In genomic region chr16:49866533-49867155, GRCh38 we compare ENCODE assay signal across 24 cellular contexts. TPM values are rescaled to one million over a fixed set of nuclear protein-coding genes. Genes with fewer than 3 reads are reported as not detected.
DNase-seq lines count a peak whose midpoint lies in the region; ATAC-seq, FAIRE-seq and TF ChIP-seq lines count a peak whose summit lies in the region.
"Had no signal": no experiment of that assay in that cellular context is flagged by ENCODE, and none has a peak within 500 bp of the region (broad histone marks: within the 10 kb centered on the region; RNA-seq: fewer than 3 reads in every experiment).

No MANE protein-coding gene starts in this region.

- no peaks in the 10 kb centered on the region for H3K9me1 ChIP-seq in K562 (ENCODE audit: control insufficient read depth, insufficient read depth, low read length)

- dilution Hi-C loops in mammary epithelial cell (cut with HindIII; ENCODE audit: low sequenced_read_pairs) = no loop called here

- no peaks in the 10 kb centered on the region for H3K36me3 Mint-ChIP-seq in CD14-positive monocyte
- H3K36me3 Mint-ChIP-seq: activated naive CD8-positive, alpha-beta T cell treated with anti-CD3 and anti-CD28 coated beads for 36 hours had no signal

- no peak overlapping the region for H3K27ac Mint-ChIP-seq in CD14-positive monocyte
- H3K27ac Mint-ChIP-seq: activated naive CD8-positive, alpha-beta T cell treated with anti-CD3 and anti-CD28 coated beads for 36 hours; activated T-helper 2 cell treated with anti-CD3 and anti-CD28 coated beads, Interferon-gamma antibody, Interleukin-2, Interleukin-4, amounts not matched to agents 10 μg/mL and 5 μg/mL and 100 μg/mL, durations not matched to agents 14 hours and 24 hours and 36 hours; IgD-negative memory B cell had no signal

- H3K4me3 Mint-ChIP-seq in CD14-positive monocyte = no peak overlapping the region
- H3K4me3 Mint-ChIP-seq: activated naive CD8-positive, alpha-beta T cell treated with anti-CD3 and anti-CD28 coated beads for 36 hours; IgD-negative memory B cell had no signal

- no peak overlapping the region for H3K4me3 ChIP-seq in mammary epithelial cell (replicated peaks in 1 of 3; ENCODE audit: insufficient read depth in 1 of 3, low read depth in 2 of 3, low read length in 3 of 3)
- H3K4me3 ChIP-seq in breast epithelium = no peak overlapping the region
- H3K4me3 ChIP-seq in K562 = no peak overlapping the region
- no peak overlapping the region for H3K4me3 ChIP-seq in mesodermal cell (ENCODE audit: extremely low read depth, insufficient read depth, low read length, poor library complexity, severe bottlenecking)
- H3K4me3 ChIP-seq: coronary artery, stomach, upper lobe of right lung had no signal

- H2AFZ ChIP-seq in mammary epithelial cell (ENCODE audit: low read depth, low read length) (peak overlapping the region; percentile 43), K562 (ENCODE audit: low read depth, low read length) (no peak overlapping the region)

- H3K4me2 ChIP-seq in mammary epithelial cell (ENCODE audit: insufficient read depth, low read depth, low read length) = no peak overlapping the region
- H3K4me2 ChIP-seq in K562 (ENCODE audit: insufficient read depth, low read length) = no peak overlapping the region

- H3K27me3 Mint-ChIP-seq in CD14-positive monocyte (ENCODE audit: low read depth in 3 of 3) = peaks cover 13 to 32% (median 25%) of the 10 kb centered on the region in 3 donors

- peaks cover 0 to 2% (median 0%) of the 10 kb centered on the region in 7 donors for H3K9me3 Mint-ChIP-seq in CD14-positive monocyte
- H3K9me3 Mint-ChIP-seq: activated naive CD8-positive, alpha-beta T cell treated with anti-CD3 and anti-CD28 coated beads for 36 hours; activated T-helper 2 cell treated with anti-CD3 and anti-CD28 coated beads, Interferon-gamma antibody, Interleukin-2, Interleukin-4, amounts not matched to agents 10 μg/mL and 5 μg/mL and 100 μg/mL, durations not matched to agents 14 hours and 24 hours and 36 hours; IgD-negative memory B cell had no signal

- POLR2A ChIA-PET in K562 (lab: Yijun Ruan, JAX) = no interaction called here

- H4K20me1 ChIP-seq in mammary epithelial cell (ENCODE audit: insufficient read depth, low read length) (no peaks in the 10 kb centered on the region), K562 (replicated peaks; ENCODE audit: control insufficient read depth, insufficient read depth, low read length) (peaks cover 11% of the 10 kb centered on the region; the same call in 1 of the 2 replicates)

- peaks cover 2% of the 10 kb centered on the region for H3K4me1 ChIP-seq in mammary epithelial cell (ENCODE audit: insufficient read depth, low read length)
- no peaks in the 10 kb centered on the region for H3K4me1 ChIP-seq in breast epithelium
- H3K4me1 ChIP-seq in K562 (replicated peaks in 1 of 2; ENCODE audit: control insufficient read depth in 2 of 2, insufficient read depth in 2 of 2, low read length in 2 of 2) = no peaks in the 10 kb centered on the region
- H3K4me1 ChIP-seq in mesodermal cell (ENCODE audit: control insufficient read depth, insufficient read depth, low read length, poor library complexity, severe bottlenecking) = peaks cover 9% of the 10 kb centered on the region
- H3K4me1 ChIP-seq: Caco-2, stomach, upper lobe of right lung had no signal

- H3K79me2 ChIP-seq in mammary epithelial cell (ENCODE audit: insufficient read depth, low read length) (no peaks in the 10 kb centered on the region), K562 (ENCODE audit: control insufficient read depth, insufficient read depth, low read length) (no peaks in the 10 kb centered on the region)

- in situ Hi-C loops in mammary epithelial cell (cut with MboI; ENCODE audit: low sequenced_read_pairs in 2 of 2) = no loop called here
- in situ Hi-C loops in K562 (cut with MboI) = no loop called here

- WGBS in mammary epithelial cell (ENCODE audit: low coverage, missing lambda C conversion rate) = 37% methylated on average over 9 of the region's 14 CpGs
- WGBS in K562 (ENCODE audit: insufficient coverage, low coverage, missing lambda C conversion rate) = 2% methylated on average over 12 of the region's 14 CpGs
- 21 to 29% methylated on average over 7 to 10 of the region's 14 CpGs for WGBS in mesodermal cell (ENCODE audit: insufficient coverage in 2 of 2), 2 experiments

- intact Hi-C loops in mammary epithelial cell (cut with micrococcal nuclease) (no loop called here), breast epithelium (cut with DNase I; ENCODE audit: low total_unique reads) (loop anchor here (10.0 kb wide), 1 partner anchor 1602 kb away; no protein-coding TSS in a partner anchor), K562 (cut with micrococcal nuclease) (no loop called here), sciatic nerve (cut with DNase I) (loop anchor here (10.0 kb wide), 1 partner anchor 212 kb away; no protein-coding TSS in a partner anchor), CD14-positive monocyte (cut with micrococcal nuclease) (no loop called here)

- H3K27ac ChIP-seq in mammary epithelial cell (ENCODE audit: insufficient read depth, low read depth, low read length) (no peak overlapping the region), breast epithelium (peak overlapping the region in 1 of 2 donors; percentile 69), K562 (ENCODE audit: extremely low read depth, low read depth, low read length) (no peak overlapping the region), mesodermal cell (ENCODE audit: low read depth, low read length, severe bottlenecking) (peak overlapping the region; percentile 36)
- H3K27ac ChIP-seq: upper lobe of right lung had no signal

- peaks cover under 1% of the 10 kb centered on the region for H3K27me3 ChIP-seq in mammary epithelial cell (ENCODE audit: insufficient read depth, low read length)
- H3K27me3 ChIP-seq in breast epithelium = no peaks in the 10 kb centered on the region
- peaks cover 17 to 46% of the 10 kb centered on the region in 2 experiments for H3K27me3 ChIP-seq in K562 (ENCODE audit: control insufficient read depth in 2 of 2, insufficient read depth in 2 of 2, low read length in 2 of 2)
- H3K27me3 ChIP-seq: upper lobe of right lung had no signal

- H3K36me3 ChIP-seq in mammary epithelial cell (ENCODE audit: insufficient read depth, low read length) (no peaks in the 10 kb centered on the region), breast epithelium (no peaks in the 10 kb centered on the region), K562 (ENCODE audit: control insufficient read depth, insufficient read depth, low read length) (no peaks in the 10 kb centered on the region), mesodermal cell (ENCODE audit: control insufficient read depth, insufficient read depth, low read length) (no peaks in the 10 kb centered on the region)
- H3K36me3 ChIP-seq: stomach, upper lobe of right lung had no signal

- H3K9me3 ChIP-seq in mammary epithelial cell (replicated peaks; ENCODE audit: insufficient read depth, low read length) (no peaks in the 10 kb centered on the region), breast epithelium (no peaks in the 10 kb centered on the region), K562 (replicated peaks; ENCODE audit: control insufficient read depth, insufficient read depth, low read depth, low read length) (no peaks in the 10 kb centered on the region), mesodermal cell (ENCODE audit: control insufficient read depth, low read length) (no peaks in the 10 kb centered on the region)
- H3K9me3 ChIP-seq: Caco-2, stomach, upper lobe of right lung had no signal

- TF ChIP-seq CTCF in mammary epithelial cell (conservative IDR thresholded peaks at IDR 0.05 in 1 of 2, IDR thresholded peaks at IDR 0.05 in 1 of 2; ENCODE audit: extremely low read depth in 1 of 2, insufficient read depth in 1 of 2, low read depth in 1 of 2, low read length in 2 of 2) (no peak), breast epithelium (IDR thresholded peaks at IDR 0.05) (no peak), K562 (IDR thresholded peaks at IDR 0.05 in 2 of 3, conservative IDR thresholded peaks at IDR 0.05 in 1 of 3; ENCODE audit: insufficient read depth in 2 of 3, low read depth in 1 of 3, low read length in 3 of 3) (no peak), CD14-positive monocyte (IDR thresholded peaks at IDR 0.05) (no peak)

- ATAC-seq in K562 (peak; percentile 56; the same call in 1 of the 3 replicates), sciatic nerve (peak; percentile 59), HG03520 (IDR thresholded peaks at IDR 0.05; ENCODE audit: unreplicated experiment) (no peak)
- ATAC-seq: upper lobe of right lung had no signal

- BruUV-seq in mammary epithelial cell (replicated peaks; lab: Mats Ljungman, UMichigan) = no TSS peak
- no TSS peak for BruUV-seq in K562 (replicated peaks; lab: Mats Ljungman, UMichigan)

- TF ChIP-seq RAD21 in K562 (CRISPR knock-in tag; conservative IDR thresholded peaks at IDR 0.05 in 1 of 2, IDR thresholded peaks at IDR 0.05 in 1 of 2) = no peak

- TF ChIP-seq POLR2A in breast epithelium (IDR thresholded peaks at IDR 0.05) (no peak), K562 (conservative IDR thresholded peaks at IDR 0.05) (no peak)

- no peaks in the 10 kb centered on the region for H3K4me1 Mint-ChIP-seq in CD14-positive monocyte
- H3K4me1 Mint-ChIP-seq: activated naive CD8-positive, alpha-beta T cell treated with anti-CD3 and anti-CD28 coated beads for 36 hours; IgD-negative memory B cell had no signal

- no peak for FAIRE-seq in K562 (lab: Jason Lieb, UNC)
- FAIRE-seq: A204.1, endometrium, RCC 7860 had no signal

- CTCF ChIA-PET in mammary epithelial cell (lab: Charles Lee; ENCODE audit: low non-redundant PET) = no interaction called here
- CTCF ChIA-PET in K562 (lab: Yijun Ruan, JAX; ENCODE audit: low intra/inter-chr PET ratio) = no interaction called here

- no peak for TF ChIP-seq EP300 in K562 (IDR thresholded peaks at IDR 0.05; ENCODE audit: low read length)

- DNase-seq in mammary epithelial cell = no peak
- DNase-seq in breast epithelium (ENCODE audit: low spot score in 2 of 2) = no peak
- DNase-seq in K562 (ENCODE audit: extremely low read depth in 1 of 4, low spot score in 3 of 4) = no peak
- no peak for DNase-seq in sciatic nerve (ENCODE audit: low spot score)
- no peak for DNase-seq in cerebellum (ENCODE audit: low spot score)
- no peak for DNase-seq in CD14-positive monocyte (ENCODE audit: low spot score)
- DNase-seq: activated CD4-positive, alpha-beta T cell treated with anti-CD3 and anti-CD28 coated beads, Interleukin-2, amount 50 U/mL, for 4 hours; activated CD8-positive, alpha-beta memory T cell treated with anti-CD3 and anti-CD28 coated beads, Interleukin-2, amount 50 U/mL, for 4 hours; activated naive CD8-positive, alpha-beta T cell treated with anti-CD3 and anti-CD28 coated beads for 36 hours; Caco-2; midbrain; NCI-H1417 treated with DMSO at 0.1 percent for 48 hours; NCI-H2171; NCI-H524; stomach; upper lobe of right lung had no signal

- H3K9ac ChIP-seq in mammary epithelial cell (ENCODE audit: insufficient read depth, low read length) (no peak overlapping the region), K562 (ENCODE audit: insufficient read depth in 1 of 2, low read depth in 2 of 2, low read length in 2 of 2) (no peak overlapping the region)

RNA-seq across cellular contexts. Expression of gene ZNF423, which starts 10.7 kb away (rescaled TPM):
- total RNA-seq in mammary epithelial cell (under 1 TPM; 0.26 to 0.33 TPM), breast epithelium (1 to 10 TPM; 4.7 to 8.0 (median 5.9) TPM), K562 (2014; rRNA removed) (not detected in 2 replicates), K562 (2014; rRNA removed; fragmentation: Illumina TruSeq; extraction: Trizol) (not detected in 2 replicates), K562 (2015; rRNA removed; fragmentation: Illumina TruSeq; extraction: Trizol) (not detected in 2 replicates), K562 (2021) (not detected in 2 replicates), sciatic nerve (25.3 TPM), cerebellum (47.5 TPM)
- polyA plus RNA-seq in mammary epithelial cell (0.01 TPM), K562 (2011; rRNA removed) (not detected in 2 replicates), K562 (2014; fragmentation: Illumina TruSeq; extraction: Trizol) (not detected in 2 replicates), K562 (2014; fragmentation: Nextera tagmentation; extraction: Ambion mirVana) (not detected), K562 (2014; rRNA removed) (not detected in 2 replicates), CD14-positive monocyte (not detected)
- not detected for polyA minus RNA-seq in mammary epithelial cell
- total RNA-seq in K562 (2011; cell fraction: chromatin; rRNA removed; ENCODE audit: low replicate concordance) = not detected in 2 replicates
- total RNA-seq in K562 (2011; cell fraction: nucleolus; rRNA removed) = not detected in 2 replicates
- not detected in 2 replicates for total RNA-seq in K562 (2011; cell fraction: nucleoplasm; rRNA removed)
- 0.03 TPM in 1 of 2 replicates, not detected in the other for polyA plus RNA-seq in K562 (2011; cell fraction: cytosol; rRNA removed)
- polyA plus RNA-seq in K562 (2011; cell fraction: nucleus; rRNA removed) = not detected in 2 replicates
- not detected in 2 replicates for polyA plus RNA-seq in K562 (2012)
- not detected in 2 replicates for polyA minus RNA-seq in K562 (2011; rRNA and poly(A)+ RNA removed)
- not detected in 2 replicates for polyA minus RNA-seq in K562 (2011; cell fraction: cytosol; rRNA and poly(A)+ RNA removed)
- not detected in 2 replicates for polyA minus RNA-seq in K562 (2011; cell fraction: nucleus; rRNA and poly(A)+ RNA removed)
- 20.3 TPM for polyA plus RNA-seq in mesodermal cell (2013, experiment 1 of 2)
- polyA plus RNA-seq in mesodermal cell (2013, experiment 2 of 2) = 16.5 TPM
- total RNA-seq: activated naive CD8-positive, alpha-beta T cell treated with anti-CD3 and anti-CD28 coated beads for 36 hours; activated T-helper 2 cell treated with anti-CD3 and anti-CD28 coated beads, Interferon-gamma antibody, Interleukin-2, Interleukin-4, amounts not matched to agents 10 μg/mL and 5 μg/mL and 100 μg/mL, durations not matched to agents 14 hours and 24 hours and 36 hours had no signal
- polyA plus RNA-seq: IgD-negative memory B cell had no signal

Comparison
In these comparisons a context has a peak if more than half of its experiments do, and no peak if none do; other contexts are left out.
1. RNA of gene ZNF423, which starts 10.7 kb away (total RNA-seq): 47.5 TPM in cerebellum (single experiment), 25.3 TPM in sciatic nerve (single experiment) and 4.7 to 8.0 TPM in breast epithelium; 0.26 to 0.33 TPM in mammary epithelial cell and not detected in K562; every median in the first group is over 4 times any median in the second.
2. intact Hi-C loops: an anchor here in breast epithelium (10.0 kb wide) and sciatic nerve (10.0 kb wide); none called in mammary epithelial cell, K562 and CD14-positive monocyte.